Comparison of ENCODE assay signal across 8 cellular contexts in the genomic region with DNA sequence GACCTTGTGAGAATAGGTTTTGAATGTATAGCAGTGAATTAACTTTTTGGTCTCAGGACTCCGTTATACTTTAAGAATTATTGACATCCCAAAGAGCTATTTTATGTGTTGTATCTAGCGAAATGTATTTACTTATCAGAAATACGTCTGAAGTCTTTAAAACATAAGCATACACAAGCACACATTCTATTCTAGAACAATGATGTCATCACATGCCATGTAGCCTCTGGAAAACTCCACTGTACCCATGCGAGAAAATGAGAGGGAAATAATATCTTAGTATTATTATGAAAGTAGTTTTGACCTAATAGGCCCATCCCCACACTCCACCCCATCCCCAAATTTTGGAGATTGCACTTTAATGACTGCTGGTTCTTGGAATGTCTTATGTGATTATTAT. TPM values are rescaled to one million over a fixed set of nuclear protein-coding genes. Genes with fewer than 3 reads are reported as not detected.
DNase-seq lines count a peak whose midpoint lies in the region; ATAC-seq, FAIRE-seq and TF ChIP-seq lines count a peak whose summit lies in the region.

No MANE protein-coding gene starts in this region.

- no peak for TF ChIP-seq POLR2A in GM12892 (IDR thresholded peaks at IDR 0.05; ENCODE audit: low read depth, low read length)

- peaks cover 6 to 17% (median 15%) of the 10 kb centered on the region in 3 donors for H3K4me1 ChIP-seq in pancreas

- DNase-seq in EL: peak; percentile 41
- peak; percentile 59 for DNase-seq in RKO (ENCODE audit: low spot score)
- DNase-seq in epithelial cell of proximal tubule (ENCODE audit: low read depth): no peak
- no peak for DNase-seq in pancreas
- no peak for DNase-seq in putamen (ENCODE audit: low spot score)
- DNase-seq in GM12892 (ENCODE audit: insufficient read length): no peak
- no peak for DNase-seq in sciatic nerve (ENCODE audit: low spot score)
- DNase-seq in activated CD8-positive, alpha-beta memory T cell treated with anti-CD3 and anti-CD28 coated beads, Interleukin-2, amount 50 U/mL, for 48 hours: no peak

- FAIRE-seq in pancreas (lab: Jason Lieb, UNC): no peak
- FAIRE-seq in GM12892 (lab: Jason Lieb, UNC): no peak

- intact Hi-C loops in pancreas (cut with DNase I) (no loop called here), sciatic nerve (cut with DNase I) (no loop called here)

- H3K27ac ChIP-seq in pancreas: peak overlapping the region in 2 of 4 donors; percentile 96 to 98

- H3K9me3 ChIP-seq in pancreas: no peaks in the 10 kb centered on the region

- peak in 1 of 4 donors; percentile 25 for ATAC-seq in pancreas
- no peak for ATAC-seq in sciatic nerve

- no peak for TF ChIP-seq CTCF in epithelial cell of proximal tubule (conservative IDR thresholded peaks at IDR 0.05; ENCODE audit: low read depth, low read length)
- TF ChIP-seq CTCF in pancreas (IDR thresholded peaks at IDR 0.05): no peak

- 22 to 25% methylated on average over 4 of the region's 4 CpGs for WGBS in pancreas, 2 donors

- peaks cover 0 to 25% (median 10%) of the 10 kb centered on the region in 3 donors for H3K36me3 ChIP-seq in pancreas

- H3K27me3 ChIP-seq in pancreas: no peaks in the 10 kb centered on the region

- H3K4me3 ChIP-seq in epithelial cell of proximal tubule (ENCODE audit: low read depth, low read length): peak overlapping the region; percentile 88
- H3K4me3 ChIP-seq in pancreas: peak overlapping the region in 3 of 4 donors; percentile 71 to 91 (median 91)

RNA-seq across cellular contexts. Expression of gene POLR2M, which starts 1.5 kb away (rescaled TPM):
- total RNA-seq in epithelial cell of proximal tubule (39.3 and 135 TPM in 2 replicates), pancreas (10 to 100 TPM; 30.3 to 54.1 (median 38.7) TPM), sciatic nerve (78.3 TPM)
- polyA plus RNA-seq in pancreas: 10 to 100 TPM; 38.7 to 47.4 TPM
- polyA plus RNA-seq in GM12892 (2012; ENCODE audit: missing spikeins): 28.9 TPM

Comparison
In these comparisons a context has a peak if more than half of its experiments do, and no peak if none do; other contexts are left out.
1. DNase-seq: peak in EL (single experiment) and RKO (single experiment); none in epithelial cell of proximal tubule (single experiment), pancreas (0 of 6), putamen (single experiment), GM12892 (single experiment), sciatic nerve (single experiment) and activated CD8-positive, alpha-beta memory T cell treated with anti-CD3 and anti-CD28 coated beads, Interleukin-2, amount 50 U/mL, for 48 hours (single experiment).